Comparison of ENCODE assay signal across 1 cellular context in the genomic region with DNA sequence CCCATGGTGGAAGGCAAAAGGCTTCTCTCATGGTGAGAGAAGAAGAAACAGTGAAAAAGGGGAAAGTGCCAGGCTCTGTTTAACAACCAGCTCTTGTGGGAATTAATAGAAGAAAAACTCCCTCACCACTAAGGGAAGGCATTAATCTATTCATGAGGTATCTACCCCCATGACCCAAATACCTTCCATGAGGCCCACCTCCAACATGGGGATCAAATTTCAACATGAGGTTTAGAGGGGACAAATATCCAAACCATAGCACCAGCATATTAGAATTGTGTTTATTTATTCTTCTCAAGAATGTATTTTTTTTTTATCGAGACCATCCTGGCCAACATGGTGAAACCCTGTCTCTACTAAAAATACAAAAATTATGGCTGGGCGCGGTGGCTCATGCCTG.
TF ChIP-seq lines count a peak whose summit lies in the region.

No MANE protein-coding gene starts in this region.

TF ChIP-seq in GM23338, 12 proteins besides CTCF, POLR2A, EP300 and RAD21 (continued from another document):
- TF ChIP-seq, protein P1, sequence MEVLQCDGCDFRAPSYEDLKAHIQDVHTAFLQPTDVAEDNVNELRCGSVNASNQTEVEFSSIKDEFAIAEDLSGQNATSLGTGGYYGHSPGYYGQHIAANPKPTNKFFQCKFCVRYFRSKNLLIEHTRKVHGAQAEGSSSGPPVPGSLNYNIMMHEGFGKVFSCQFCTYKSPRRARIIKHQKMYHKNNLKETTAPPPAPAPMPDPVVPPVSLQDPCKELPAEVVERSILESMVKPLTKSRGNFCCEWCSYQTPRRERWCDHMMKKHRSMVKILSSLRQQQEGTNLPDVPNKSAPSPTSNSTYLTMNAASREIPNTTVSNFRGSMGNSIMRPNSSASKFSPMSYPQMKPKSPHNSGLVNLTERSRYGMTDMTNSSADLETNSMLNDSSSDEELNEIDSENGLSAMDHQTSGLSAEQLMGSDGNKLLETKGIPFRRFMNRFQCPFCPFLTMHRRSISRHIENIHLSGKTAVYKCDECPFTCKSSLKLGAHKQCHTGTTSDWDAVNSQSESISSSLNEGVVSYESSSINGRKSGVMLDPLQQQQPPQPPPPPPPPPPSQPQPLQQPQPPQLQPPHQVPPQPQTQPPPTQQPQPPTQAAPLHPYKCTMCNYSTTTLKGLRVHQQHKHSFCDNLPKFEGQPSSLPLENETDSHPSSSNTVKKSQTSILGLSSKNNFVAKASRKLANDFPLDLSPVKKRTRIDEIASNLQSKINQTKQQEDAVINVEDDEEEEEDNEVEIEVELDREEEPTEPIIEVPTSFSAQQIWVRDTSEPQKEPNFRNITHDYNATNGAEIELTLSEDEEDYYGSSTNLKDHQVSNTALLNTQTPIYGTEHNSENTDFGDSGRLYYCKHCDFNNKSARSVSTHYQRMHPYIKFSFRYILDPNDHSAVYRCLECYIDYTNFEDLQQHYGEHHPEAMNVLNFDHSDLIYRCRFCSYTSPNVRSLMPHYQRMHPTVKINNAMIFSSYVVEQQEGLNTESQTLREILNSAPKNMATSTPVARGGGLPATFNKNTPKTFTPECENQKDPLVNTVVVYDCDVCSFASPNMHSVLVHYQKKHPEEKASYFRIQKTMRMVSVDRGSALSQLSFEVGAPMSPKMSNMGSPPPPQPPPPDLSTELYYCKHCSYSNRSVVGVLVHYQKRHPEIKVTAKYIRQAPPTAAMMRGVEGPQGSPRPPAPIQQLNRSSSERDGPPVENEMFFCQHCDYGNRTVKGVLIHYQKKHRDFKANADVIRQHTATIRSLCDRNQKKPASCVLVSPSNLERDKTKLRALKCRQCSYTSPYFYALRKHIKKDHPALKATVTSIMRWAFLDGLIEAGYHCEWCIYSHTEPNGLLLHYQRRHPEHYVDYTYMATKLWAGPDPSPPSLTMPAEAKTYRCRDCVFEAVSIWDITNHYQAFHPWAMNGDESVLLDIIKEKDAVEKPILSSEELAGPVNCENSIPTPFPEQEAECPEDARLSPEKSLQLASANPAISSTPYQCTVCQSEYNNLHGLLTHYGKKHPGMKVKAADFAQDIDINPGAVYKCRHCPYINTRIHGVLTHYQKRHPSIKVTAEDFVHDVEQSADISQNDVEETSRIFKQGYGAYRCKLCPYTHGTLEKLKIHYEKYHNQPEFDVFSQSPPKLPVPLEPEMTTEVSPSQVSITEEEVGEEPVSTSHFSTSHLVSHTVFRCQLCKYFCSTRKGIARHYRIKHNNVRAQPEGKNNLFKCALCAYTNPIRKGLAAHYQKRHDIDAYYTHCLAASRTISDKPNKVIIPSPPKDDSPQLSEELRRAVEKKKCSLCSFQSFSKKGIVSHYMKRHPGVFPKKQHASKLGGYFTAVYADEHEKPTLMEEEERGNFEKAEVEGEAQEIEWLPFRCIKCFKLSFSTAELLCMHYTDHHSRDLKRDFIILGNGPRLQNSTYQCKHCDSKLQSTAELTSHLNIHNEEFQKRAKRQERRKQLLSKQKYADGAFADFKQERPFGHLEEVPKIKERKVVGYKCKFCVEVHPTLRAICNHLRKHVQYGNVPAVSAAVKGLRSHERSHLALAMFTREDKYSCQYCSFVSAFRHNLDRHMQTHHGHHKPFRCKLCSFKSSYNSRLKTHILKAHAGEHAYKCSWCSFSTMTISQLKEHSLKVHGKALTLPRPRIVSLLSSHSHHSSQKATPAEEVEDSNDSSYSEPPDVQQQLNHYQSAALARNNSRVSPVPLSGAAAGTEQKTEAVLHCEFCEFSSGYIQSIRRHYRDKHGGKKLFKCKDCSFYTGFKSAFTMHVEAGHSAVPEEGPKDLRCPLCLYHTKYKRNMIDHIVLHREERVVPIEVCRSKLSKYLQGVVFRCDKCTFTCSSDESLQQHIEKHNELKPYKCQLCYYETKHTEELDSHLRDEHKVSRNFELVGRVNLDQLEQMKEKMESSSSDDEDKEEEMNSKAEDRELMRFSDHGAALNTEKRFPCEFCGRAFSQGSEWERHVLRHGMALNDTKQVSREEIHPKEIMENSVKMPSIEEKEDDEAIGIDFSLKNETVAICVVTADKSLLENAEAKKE (CRISPR knock-in tag; IDR thresholded peaks at IDR 0.05) = no peak
- TF ChIP-seq REST (IDR thresholded peaks at IDR 0.05; ENCODE audit: unreplicated experiment) = no peak
- no peak for TF ChIP-seq ETS1 (IDR thresholded peaks at IDR 0.05)
- TF ChIP-seq NANOG (IDR thresholded peaks at IDR 0.05; ENCODE audit: borderline replicate concordance) = no peak
- TF ChIP-seq EZH2 (IDR thresholded peaks at IDR 0.05; ENCODE audit: low read depth, unreplicated experiment) = no peak
